Comparison of ENCODE assay signal across 11 cellular contexts in genomic region chr2:54271843-54272600, GRCh38.
DNase-seq lines count a peak whose midpoint lies in the region; ATAC-seq lines count a peak whose summit lies in the region.
"Had no signal": no experiment of that assay in that cellular context is flagged by ENCODE, and none has a peak within 500 bp of the region (broad histone marks: within the 10 kb centered on the region; RNA-seq: fewer than 3 reads in every experiment).

No MANE protein-coding gene starts in this region.

- ATAC-seq in GM18907 (IDR thresholded peaks at IDR 0.05; ENCODE audit: unreplicated experiment) (peak; percentile 91), GM21737 (IDR thresholded peaks at IDR 0.05; ENCODE audit: unreplicated experiment) (peak; percentile 95), HG03432 (IDR thresholded peaks at IDR 0.05; ENCODE audit: unreplicated experiment) (peak; percentile 95)

- DNase-seq in germinal center (ENCODE audit: low spot score) (peak; percentile 42), NCI-H2081 (lab: John Stamatoyannopoulos, UW) (no peak), DMS114 treated with DMSO at 0.1 percent for 48 hours (lab: John Stamatoyannopoulos, UW; ENCODE audit: unreplicated experiment) (no peak), NCI-H2171 treated with DMSO at 0.1 percent for 48 hours (lab: John Stamatoyannopoulos, UW) (no peak)
- DNase-seq in stimulated activated CD4-positive, alpha-beta T cell treated with anti-CD3 and anti-CD28 coated beads, Interleukin-4, amount 100 ng/mL, for 4 hours: no peak
- DNase-seq: activated CD4-positive, alpha-beta memory T cell treated with anti-CD3 and anti-CD28 coated beads, Interleukin-2, amount 10 ng/mL, durations not matched to agents 7 days and 5 days; IMR-90; naive thymus-derived CD8-positive, alpha-beta T cell had no signal
